In the genomic region with DNA sequence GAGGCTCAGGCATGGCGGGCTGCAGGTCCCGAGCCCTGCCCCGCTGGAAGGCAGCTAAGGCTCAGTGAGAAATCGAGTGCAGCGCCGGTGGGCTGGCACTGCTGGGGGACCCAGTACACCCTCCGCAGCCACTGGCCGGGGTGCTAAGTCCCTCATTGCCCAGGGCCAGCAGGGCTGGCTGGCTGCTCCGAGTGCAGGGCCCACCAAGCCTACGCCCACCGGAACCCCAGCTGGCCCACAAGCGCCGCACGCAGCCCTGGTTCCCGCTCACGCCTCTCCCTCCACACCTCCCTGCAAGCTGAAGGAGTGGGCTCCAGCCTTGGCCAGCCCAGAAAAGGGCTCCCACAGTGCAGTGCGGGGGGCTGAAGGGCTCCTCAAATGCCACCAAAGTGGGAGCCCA, we compare ENCODE assay signal across 2 cellular contexts. TPM values are rescaled to one million over a fixed set of nuclear protein-coding genes. Genes with fewer than 3 reads are reported as not detected.
"Had no signal": no experiment of that assay in that cellular context is flagged by ENCODE, and none has a peak within 500 bp of the region (broad histone marks: within the 10 kb centered on the region; RNA-seq: fewer than 3 reads in every experiment).

No MANE protein-coding gene starts in this region.

RNA-seq across cellular contexts. Expression of gene TEX13C, which starts 0.5 kb away (rescaled TPM):
- total RNA-seq: GM23248, HFFc6 had no signal
